Comparison of ENCODE assay signal across 12 cellular contexts in the genomic region with DNA sequence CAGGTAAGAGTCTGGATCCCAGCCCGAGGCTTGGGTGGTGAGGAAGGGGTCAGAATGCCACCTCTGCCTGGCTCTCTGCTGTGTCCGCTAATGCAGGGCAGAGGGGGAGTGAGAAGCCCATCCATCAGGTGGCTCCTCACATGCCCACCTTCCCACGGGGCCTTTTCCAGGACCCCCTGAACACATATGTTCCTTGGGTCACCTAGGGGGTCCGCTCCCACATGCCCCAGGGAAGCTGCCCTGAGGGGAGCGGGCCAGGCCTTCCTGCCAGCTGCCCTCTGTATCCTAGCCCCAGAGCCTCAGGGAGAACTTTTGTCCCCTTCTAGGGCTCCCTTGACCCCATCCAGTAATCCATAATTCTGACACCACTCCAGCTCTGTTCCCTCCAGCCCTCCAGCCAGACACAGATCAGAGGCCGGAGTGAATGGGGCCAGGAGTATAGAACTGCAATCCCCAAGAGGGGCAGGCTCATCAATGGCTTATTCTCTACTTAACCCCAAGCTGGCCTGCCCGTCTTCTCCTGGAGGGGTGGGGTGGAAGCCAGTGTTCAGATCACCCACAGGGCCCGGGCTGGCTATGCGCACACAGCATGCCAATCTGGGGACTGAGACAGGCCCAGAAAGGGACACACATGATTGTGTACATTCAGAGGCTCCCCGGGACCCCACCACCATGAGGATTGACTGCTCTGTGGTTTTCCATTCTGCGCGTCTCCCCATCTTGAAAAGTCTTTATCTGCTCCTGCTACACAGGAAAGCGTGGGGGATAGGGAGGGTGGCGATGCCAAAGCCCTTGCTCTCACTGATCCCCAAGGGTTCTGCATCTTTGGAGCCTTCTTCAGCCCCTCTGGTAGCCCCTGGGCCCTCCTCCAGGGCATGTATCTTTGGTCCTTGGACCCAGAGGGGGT. TPM values are rescaled to one million over a fixed set of nuclear protein-coding genes. Genes with fewer than 3 reads are reported as not detected.
DNase-seq lines count a peak whose midpoint lies in the region; ATAC-seq and TF ChIP-seq lines count a peak whose summit lies in the region.
"Had no signal": no experiment of that assay in that cellular context is flagged by ENCODE, and none has a peak within 500 bp of the region (broad histone marks: within the 10 kb centered on the region; RNA-seq: fewer than 3 reads in every experiment).

No MANE protein-coding gene starts in this region.

- peak overlapping the region; percentile 85 to 92 for H4K8ac ChIP-seq in IMR-90 (ENCODE audit: low read depth in 2 of 2, low read length in 2 of 2)

- H3K4ac ChIP-seq in IMR-90 (ENCODE audit: low read depth, low read length): peak overlapping the region; percentile 89

- no peaks in the 10 kb centered on the region for H3K36me3 Mint-ChIP-seq in nephron progenitor cell (ENCODE audit: low read depth)

- TF ChIP-seq RAD21 in IMR-90 (IDR thresholded peaks at IDR 0.05; ENCODE audit: low read length): no peak

- no peaks in the 10 kb centered on the region for H3K27me3 Mint-ChIP-seq in nephron progenitor cell (ENCODE audit: low read depth, poor library complexity)

- H4K5ac ChIP-seq in IMR-90 (ENCODE audit: low read depth, low read length): peak overlapping the region; percentile 84

- H2BK5ac ChIP-seq in IMR-90 (ENCODE audit: low read depth, low read length, poor library complexity, severe bottlenecking): peak overlapping the region; percentile 91

- peak overlapping the region; percentile 98 for H3K4me2 ChIP-seq in IMR-90 (ENCODE audit: low read depth, low read length)

- no peaks in the 10 kb centered on the region for H3K9me3 Mint-ChIP-seq in nephron progenitor cell

- intact Hi-C loops in A673 (cut with micrococcal nuclease; ENCODE audit: unreplicated experiment) (no loop called here), IMR-90 (cut with micrococcal nuclease) (no loop called here)

- H3K9ac ChIP-seq in IMR-90 (ENCODE audit: low read depth, low read length): peak overlapping the region; percentile 97

- no peaks in the 10 kb centered on the region for H3K9me3 ChIP-seq in A673 (ENCODE audit: low read depth, low read length, poor library complexity, severe bottlenecking)
- H3K9me3 ChIP-seq in IMR-90 (ENCODE audit: control insufficient read depth, insufficient read depth, low read length): no peaks in the 10 kb centered on the region
- no peaks in the 10 kb centered on the region for H3K9me3 ChIP-seq in ectodermal cell (ENCODE audit: control insufficient read depth, low read length)

- DNase-seq in A673 (ENCODE audit: low spot score): no peak
- DNase-seq in IMR-90: no peak
- no peak for DNase-seq in nephron progenitor cell
- DNase-seq in HEK293T (ENCODE audit: extremely low spot score): no peak
- no peak for DNase-seq in SHP77 (lab: John Stamatoyannopoulos, UW)
- DNase-seq: Calu3; islet precursor cell; NCI-H446 treated with DMSO at 0.1 percent for 48 hours; stimulated activated CD4-positive, alpha-beta T cell treated with anti-CD3 and anti-CD28 coated beads, Interleukin-4, amount 100 ng/mL, for 1 hour had no signal

- TF ChIP-seq CTCF in A673 (conservative IDR thresholded peaks at IDR 0.05; ENCODE audit: low read depth, low read length): no peak
- no peak for TF ChIP-seq CTCF in IMR-90 (conservative IDR thresholded peaks at IDR 0.05; ENCODE audit: low read depth, low read length)
- TF ChIP-seq CTCF in nephron progenitor cell (IDR thresholded peaks at IDR 0.05): no peak

- H3K27me3 ChIP-seq in A673 (replicated peaks; ENCODE audit: insufficient read depth, low read depth, low read length, poor library complexity): no peaks in the 10 kb centered on the region
- H3K27me3 ChIP-seq in IMR-90 (ENCODE audit: control insufficient read depth, insufficient read depth, low read length): no peaks in the 10 kb centered on the region
- no peaks in the 10 kb centered on the region for H3K27me3 ChIP-seq in ectodermal cell (ENCODE audit: control insufficient read depth, insufficient read depth, low read length, poor library complexity, severe bottlenecking)

- peak; percentile 2 for ATAC-seq in IMR-90 (ENCODE audit: low read depth)
- no peak for ATAC-seq in HG03565 (IDR thresholded peaks at IDR 0.05; ENCODE audit: unreplicated experiment)
- no peak for ATAC-seq in HG02884 (IDR thresholded peaks at IDR 0.05; ENCODE audit: unreplicated experiment)

- in situ Hi-C loops in IMR-90 (cut with MboI; ENCODE audit: low sequenced_read_pairs): no loop called here

- H3K9me1 ChIP-seq in IMR-90 (ENCODE audit: insufficient read depth, low read length): peaks cover 11% of the 10 kb centered on the region; the same call in 1 of the 2 replicates

- H2BK20ac ChIP-seq in IMR-90 (ENCODE audit: low read depth, low read length): peak overlapping the region; percentile 27

- H4K20me1 ChIP-seq in IMR-90 (ENCODE audit: insufficient read depth, low read length): peaks cover 14% of the 10 kb centered on the region

- peak overlapping the region; percentile 64 for H3K4me3 Mint-ChIP-seq in nephron progenitor cell

- H3K4me3 ChIP-seq in A673 (ENCODE audit: low read depth, low read length, poor library complexity, severe bottlenecking) (peak overlapping the region; percentile 36), IMR-90 (ENCODE audit: insufficient read depth, low read depth, low read length) (peak overlapping the region; percentile 82), ectodermal cell (ENCODE audit: insufficient read depth, low read depth, low read length) (no peak overlapping the region)

- H3K14ac ChIP-seq in IMR-90 (replicated peaks; ENCODE audit: low read depth, low read length): peak overlapping the region; percentile 82

- dilution Hi-C loops in IMR-90 (cut with HindIII; ENCODE audit: low sequenced_read_pairs, unreplicated experiment): no loop called here

- H3K18ac ChIP-seq in IMR-90 (ENCODE audit: low read depth, low read length): peak overlapping the region; percentile 93

- peak overlapping the region; percentile 83 for H2AFZ ChIP-seq in IMR-90 (replicated peaks; ENCODE audit: low read length, poor library complexity)

- no peak for TF ChIP-seq POLR2A in IMR-90 (IDR thresholded peaks at IDR 0.05; ENCODE audit: low read depth, low read length)

- H4K91ac ChIP-seq in IMR-90 (ENCODE audit: insufficient read depth, low read depth, low read length): peak overlapping the region; percentile 80

- H2BK15ac ChIP-seq in IMR-90 (ENCODE audit: low read depth, low read length): no peak overlapping the region; the same call in 2 of the 3 replicates

- no peaks in the 10 kb centered on the region for H3K36me3 ChIP-seq in A673 (ENCODE audit: insufficient read depth, low read length, poor library complexity, severe bottlenecking)
- peaks cover 26% of the 10 kb centered on the region; the same call in 1 of the 2 replicates for H3K36me3 ChIP-seq in IMR-90 (ENCODE audit: control insufficient read depth, insufficient read depth, low read length)
- H3K36me3 ChIP-seq in ectodermal cell (ENCODE audit: control insufficient read depth, insufficient read depth, low read length): no peaks in the 10 kb centered on the region

- WGBS in IMR-90 (ENCODE audit: extremely low coverage in 2 of 2, insufficient read length in 1 of 2), 2 experiments: no CpG with 5 or more reads among the region's 14 CpGs
- whole genome bisulfite sequencing in ectodermal cell, 2 experiments: 94% methylated on average over 14 of the region's 14 CpGs

- CTCF ChIA-PET in A673 (lab: Charles Lee) (interaction anchor here (0.6 kb wide), 1 partner anchor 603 kb away, joined by 4 read pairs; no protein-coding TSS in a partner anchor), IMR-90 (lab: Yijun Ruan, JAX) (no interaction called here), HEK293T (lab: Yijun Ruan, JAX) (no interaction called here)

- POLR2A ChIA-PET in A673 (lab: Charles Lee; ENCODE audit: low non-redundant PET): no interaction called here
- POLR2A ChIA-PET in IMR-90 (lab: Charles Lee; ENCODE audit: unreplicated experiment): interaction anchor here (0.6 kb wide), 1 partner anchor 46 kb away, joined by 11 read pairs; no protein-coding TSS in a partner anchor
- POLR2A ChIA-PET in HEK293T (lab: Yijun Ruan, JAX): interaction anchor here (1.1 to 7.4 kb wide), 2 partner anchors 7 to 29 kb away, joined by 4 to 76 read pairs; partner anchors contain the start of genes AGBL5 and OST4

- no TSS peak for BruUV-seq in A673 (replicated peaks; lab: Mats Ljungman, UMichigan)
- BruUV-seq in IMR-90 (replicated peaks; lab: Mats Ljungman, UMichigan): no TSS peak

- H2AK9ac ChIP-seq in IMR-90 (replicated peaks; ENCODE audit: low read depth, low read length, poor library complexity): peak overlapping the region; percentile 94

- H3K56ac ChIP-seq in IMR-90 (ENCODE audit: extremely low read depth, insufficient read depth, low read length): peak overlapping the region; percentile 78

- peak overlapping the region; percentile 89 for H2AK5ac ChIP-seq in IMR-90 (ENCODE audit: low read depth, low read length)

- H3K79me1 ChIP-seq in IMR-90 (ENCODE audit: low read depth in 1 of 2, low read length in 2 of 2): peaks cover 3 to 52% of the 10 kb centered on the region in 2 experiments; a peak in 3 of 4 replicates

- no peak overlapping the region for H3K27ac Mint-ChIP-seq in nephron progenitor cell

- peak overlapping the region; percentile 86 for H3K23ac ChIP-seq in IMR-90 (ENCODE audit: low read depth, low read length)

- peaks cover 78% of the 10 kb centered on the region for H3K4me1 Mint-ChIP-seq in nephron progenitor cell

- H3K4me1 ChIP-seq in A673 (ENCODE audit: insufficient read depth, low read length, poor library complexity, severe bottlenecking): peaks cover 39% of the 10 kb centered on the region
- H3K4me1 ChIP-seq in IMR-90 (ENCODE audit: control insufficient read depth, insufficient read depth, low read length): peaks cover 25% of the 10 kb centered on the region
- peaks cover 25% of the 10 kb centered on the region for H3K4me1 ChIP-seq in ectodermal cell (ENCODE audit: control insufficient read depth, insufficient read depth, low read length)

- H3K27ac ChIP-seq in A673 (ENCODE audit: low read depth, low read length, poor library complexity, severe bottlenecking) (peak overlapping the region; percentile 80), IMR-90 (ENCODE audit: insufficient read depth, low read length) (peak overlapping the region; percentile 98), ectodermal cell (ENCODE audit: insufficient read depth, low read depth, low read length, poor library complexity, severe bottlenecking) (peak overlapping the region; percentile 16)

- H2BK120ac ChIP-seq in IMR-90 (ENCODE audit: low read depth, low read length): peak overlapping the region; percentile 36

RNA-seq across cellular contexts. Expression of gene EMILIN1, which starts 1.1 kb away (rescaled TPM):
- total RNA-seq in A673 (2021) (31.0 and 46.8 TPM in 2 replicates), IMR-90 (2012; rRNA removed) (26.5 and 27.8 TPM in 2 replicates)
- polyA plus RNA-seq in IMR-90 (2012; rRNA removed): 95.6 and 123 TPM in 2 replicates
- 92.2 and 162 TPM in 2 replicates for polyA plus RNA-seq in IMR-90 (2012; cell fraction: cytosol; rRNA removed)
- polyA plus RNA-seq in IMR-90 (2012; cell fraction: nucleus; rRNA removed; ENCODE audit: low replicate concordance): 96.9 and 278 TPM in 2 replicates
- polyA plus RNA-seq in ectodermal cell (2013, experiment 1 of 4): 9.7 TPM
- polyA plus RNA-seq in ectodermal cell (2013, experiment 2 of 4): 8.2 TPM
- 7.8 TPM for polyA plus RNA-seq in ectodermal cell (2013, experiment 3 of 4)
- 8.5 TPM for polyA plus RNA-seq in ectodermal cell (2013, experiment 4 of 4)

RNA-seq across cellular contexts. Expression of gene KHK, which starts 7.1 kb away (rescaled TPM):
- 39.1 and 40.2 TPM in 2 replicates for total RNA-seq in A673 (2021)
- total RNA-seq in IMR-90 (2012; rRNA removed): 0.56 and 0.72 TPM in 2 replicates
- 0.80 and 0.82 TPM in 2 replicates for polyA plus RNA-seq in IMR-90 (2012; rRNA removed)
- polyA plus RNA-seq in IMR-90 (2012; cell fraction: cytosol; rRNA removed): 0.58 and 0.95 TPM in 2 replicates
- polyA plus RNA-seq in IMR-90 (2012; cell fraction: nucleus; rRNA removed; ENCODE audit: low replicate concordance): 0.68 and 1.2 TPM in 2 replicates
- polyA plus RNA-seq in ectodermal cell (2013, experiment 1 of 4): 10.1 TPM
- 7.5 TPM for polyA plus RNA-seq in ectodermal cell (2013, experiment 2 of 4)
- 4.2 TPM for polyA plus RNA-seq in ectodermal cell (2013, experiment 3 of 4)
- polyA plus RNA-seq in ectodermal cell (2013, experiment 4 of 4): 4.5 TPM

RNA-seq across cellular contexts. Expression of gene OST4, which starts 8.0 kb away (rescaled TPM):
- total RNA-seq in A673 (2021): 235 and 237 TPM in 2 replicates
- 196 and 386 TPM in 2 replicates for total RNA-seq in IMR-90 (2012; rRNA removed)
- 806 and 1,337 TPM in 2 replicates for polyA plus RNA-seq in IMR-90 (2012; rRNA removed)
- 677 and 1,004 TPM in 2 replicates for polyA plus RNA-seq in IMR-90 (2012; cell fraction: cytosol; rRNA removed)
- polyA plus RNA-seq in IMR-90 (2012; cell fraction: nucleus; rRNA removed; ENCODE audit: low replicate concordance): 119 and 187 TPM in 2 replicates
- 230 TPM for polyA plus RNA-seq in ectodermal cell (2013, experiment 1 of 4)
- 230 TPM for polyA plus RNA-seq in ectodermal cell (2013, experiment 2 of 4)
- polyA plus RNA-seq in ectodermal cell (2013, experiment 3 of 4): 174 TPM
- 199 TPM for polyA plus RNA-seq in ectodermal cell (2013, experiment 4 of 4)

RNA-seq across cellular contexts. Expression of gene AGBL5, which starts 28.0 kb away (rescaled TPM):
- 64.1 and 72.8 TPM in 2 replicates for total RNA-seq in A673 (2021)
- 22.8 and 26.2 TPM in 2 replicates for total RNA-seq in IMR-90 (2012; rRNA removed)
- 19.0 and 21.1 TPM in 2 replicates for polyA plus RNA-seq in IMR-90 (2012; rRNA removed)
- 18.5 and 25.0 TPM in 2 replicates for polyA plus RNA-seq in IMR-90 (2012; cell fraction: cytosol; rRNA removed)
- 12.2 and 14.9 TPM in 2 replicates for polyA plus RNA-seq in IMR-90 (2012; cell fraction: nucleus; rRNA removed; ENCODE audit: low replicate concordance)
- 140 TPM for polyA plus RNA-seq in ectodermal cell (2013, experiment 1 of 4)
- 128 TPM for polyA plus RNA-seq in ectodermal cell (2013, experiment 2 of 4)
- 95.9 TPM for polyA plus RNA-seq in ectodermal cell (2013, experiment 3 of 4)
- polyA plus RNA-seq in ectodermal cell (2013, experiment 4 of 4): 111 TPM

RNA-seq across cellular contexts. Expression of gene CGREF1, which starts 39.4 kb away (rescaled TPM):
- total RNA-seq in A673 (2021) (8.4 and 9.4 TPM in 2 replicates), IMR-90 (2012; rRNA removed) (0.28 and 0.54 TPM in 2 replicates)
- polyA plus RNA-seq in IMR-90 (2012; rRNA removed): 1.3 TPM in 2 replicates
- polyA plus RNA-seq in IMR-90 (2012; cell fraction: cytosol; rRNA removed): 1.3 and 1.7 TPM in 2 replicates
- polyA plus RNA-seq in IMR-90 (2012; cell fraction: nucleus; rRNA removed; ENCODE audit: low replicate concordance): 2.0 and 2.1 TPM in 2 replicates
- polyA plus RNA-seq in ectodermal cell (2013, experiment 1 of 4): 1.4 TPM
- polyA plus RNA-seq in ectodermal cell (2013, experiment 2 of 4): 1.0 TPM
- 1.4 TPM for polyA plus RNA-seq in ectodermal cell (2013, experiment 3 of 4)
- 1.1 TPM for polyA plus RNA-seq in ectodermal cell (2013, experiment 4 of 4)

Comparison
In these comparisons a context has a peak if more than half of its experiments do, and no peak if none do; other contexts are left out.
1. H3K27ac ChIP-seq: peak in every context shown above with its lines; median percentile 98 in IMR-90; 80 in A673; 16 in ectodermal cell.
2. RNA of gene KHK, which starts 7.1 kb away (total RNA-seq): 39.1 to 40.2 TPM in A673; 0.56 to 0.72 TPM in IMR-90; every median in the first group is over 10 times any median in the second.